24 cellular contexts compared by ENCODE assay signal in genomic region chr2:135667045-135667444, GRCh38.
DNase-seq lines count a peak whose midpoint lies in the region; ATAC-seq, FAIRE-seq and TF ChIP-seq lines count a peak whose summit lies in the region.
"Had no signal": no experiment of that assay in that cellular context is flagged by ENCODE, and none has a peak within 500 bp of the region (broad histone marks: within the 10 kb centered on the region; RNA-seq: fewer than 3 reads in every experiment).

No MANE protein-coding gene starts in this region.

- H3K36me3 Mint-ChIP-seq in CD4-positive, alpha-beta memory T cell: peaks cover 39 to 42% of the 10 kb centered on the region in 2 donors

- no peaks in the 10 kb centered on the region for H3K79me2 ChIP-seq in Loucy (ENCODE audit: insufficient read depth, low read length)
- no peaks in the 10 kb centered on the region for H3K79me2 ChIP-seq in HepG2 (ENCODE audit: insufficient read depth, low read length)

- POLR2A ChIA-PET in A549 (lab: Yijun Ruan, JAX) (no interaction called here), HepG2 (lab: Yijun Ruan, JAX) (no interaction called here)
- POLR2A ChIA-PET in CD4-positive, alpha-beta memory T cell (lab: Charles Lee; ENCODE audit: partially characterized antibody): no interaction called here

- H3K4me1 Mint-ChIP-seq in CD4-positive, alpha-beta memory T cell: peaks cover 4 to 8% (median 7%) of the 10 kb centered on the region in 4 donors

- no peaks in the 10 kb centered on the region for H3K9me3 Mint-ChIP-seq in CD4-positive, alpha-beta memory T cell
- H3K9me3 Mint-ChIP-seq: activated CD8-positive, alpha-beta T cell treated with anti-CD3 and anti-CD28 coated beads for 36 hours; CD8-positive, alpha-beta memory T cell; dendritic cell treated with granulocyte-macrophage colony-stimulating factor and Interleukin-4, amounts not matched to agents 40 ng/mL and 50 ng/mL, for 4 days; neural crest cell; type B pancreatic cell had no signal

- no peaks in the 10 kb centered on the region for H3K27me3 Mint-ChIP-seq in CD4-positive, alpha-beta memory T cell
- H3K27me3 Mint-ChIP-seq: activated CD8-positive, alpha-beta T cell treated with anti-CD3 and anti-CD28 coated beads for 36 hours; CD8-positive, alpha-beta memory T cell; dendritic cell treated with granulocyte-macrophage colony-stimulating factor and Interleukin-4, amounts not matched to agents 40 ng/mL and 50 ng/mL, for 4 days; type B pancreatic cell had no signal

- no peak for TF ChIP-seq CTCF in A549 (IDR thresholded peaks at IDR 0.05)
- no peak for TF ChIP-seq CTCF in Loucy (conservative IDR thresholded peaks at IDR 0.05; ENCODE audit: low read length)
- TF ChIP-seq CTCF in HepG2 (CRISPR knock-in tag; IDR thresholded peaks at IDR 0.05): no peak
- no peak for TF ChIP-seq CTCF in foreskin keratinocyte (conservative IDR thresholded peaks at IDR 0.05)
- TF ChIP-seq CTCF in sigmoid colon (IDR thresholded peaks at IDR 0.05): no peak

- no peak overlapping the region for H3K4me2 ChIP-seq in A549
- peak overlapping the region; percentile 62 for H3K4me2 ChIP-seq in Loucy (ENCODE audit: low read depth, low read length, poor library complexity, severe bottlenecking)
- no peak overlapping the region for H3K4me2 ChIP-seq in HepG2 (ENCODE audit: low read depth, low read length)

- CTCF ChIA-PET in A549 (lab: Yijun Ruan, JAX) (no interaction called here), HepG2 (lab: Yijun Ruan, JAX; ENCODE audit: low intra/inter-chr PET ratio, low total read pairs) (no interaction called here)
- CTCF ChIA-PET in CD4-positive, alpha-beta memory T cell (lab: Charles Lee; ENCODE audit: partially characterized antibody): no interaction called here

- no peak for DNase-seq in A549 (ENCODE audit: low read depth in 1 of 2, low spot score in 1 of 2)
- DNase-seq in dermis blood vessel endothelial cell: peak; percentile 65
- DNase-seq in HepG2 (ENCODE audit: low spot score): no peak
- DNase-seq in foreskin keratinocyte: no peak
- no peak for DNase-seq in sigmoid colon
- no peak for DNase-seq in CD4-positive, alpha-beta memory T cell
- DNase-seq: activated CD8-positive, alpha-beta T cell treated with anti-CD3 and anti-CD28 coated beads for 36 hours; activated naive CD4-positive, alpha-beta T cell treated with anti-CD3 and anti-CD28 coated beads, Interleukin-2, amount 50 U/mL, for 16 hours; activated T-cell treated with anti-CD3 and anti-CD28 coated beads, Interleukin-2, amount 50 U/mL, for 48 hours; body of pancreas; CD8-positive, alpha-beta memory T cell; DMS79; glutamatergic neuron; GOT3; NCI-H2029 treated with DMSO at 0.1 percent for 48 hours; retina; stimulated activated naive CD8-positive, alpha-beta T cell treated with anti-CD3 and anti-CD28 coated beads, Interleukin-15, Interleukin-2, amounts not matched to agents 100 U/mL and 50 U/mL, for 24 hours had no signal

- BruUV-seq in HepG2 (replicated peaks; lab: Mats Ljungman, UMichigan): no TSS peak

- TF ChIP-seq EP300 in A549 (IDR thresholded peaks at IDR 0.05) (no peak), HepG2 (IDR thresholded peaks at IDR 0.05; ENCODE audit: low read depth in 2 of 2, low read length in 2 of 2) (no peak), HepG2 (CRISPR knock-in tag; IDR thresholded peaks at IDR 0.05; ENCODE audit: borderline replicate concordance) (no peak), sigmoid colon (IDR thresholded peaks at IDR 0.05) (no peak)

- intact Hi-C loops in HepG2 (cut with micrococcal nuclease; ENCODE audit: unreplicated experiment) (no loop called here), sigmoid colon (cut with DNase I) (no loop called here)
- intact Hi-C loops in CD4-positive, alpha-beta memory T cell (cut with micrococcal nuclease): no loop called here

- no peak overlapping the region for H2AFZ ChIP-seq in Loucy (ENCODE audit: low read length)
- no peak overlapping the region for H2AFZ ChIP-seq in HepG2 (ENCODE audit: low read length)

- ATAC-seq in A549: no peak
- ATAC-seq in HepG2: no peak
- ATAC-seq in foreskin keratinocyte: no peak
- ATAC-seq in GM19035 (IDR thresholded peaks at IDR 0.05; ENCODE audit: unreplicated experiment): no peak
- ATAC-seq: activated CD8-positive, alpha-beta T cell treated with anti-CD3 and anti-CD28 coated beads for 36 hours; body of pancreas; stimulated activated naive CD8-positive, alpha-beta T cell treated with anti-CD3 and anti-CD28 coated beads, Interleukin-15, Interleukin-2, amounts not matched to agents 100 U/mL and 50 U/mL, for 24 hours had no signal

- no peak overlapping the region for H3K27ac ChIP-seq in A549
- no peak overlapping the region for H3K27ac ChIP-seq in HepG2 (ENCODE audit: extremely low read length, insufficient read depth, low read length)
- H3K27ac ChIP-seq in foreskin keratinocyte: no peak overlapping the region
- H3K27ac ChIP-seq in sigmoid colon: no peak overlapping the region
- H3K27ac ChIP-seq in CD4-positive, alpha-beta memory T cell (ENCODE audit: low read depth, low read length): no peak overlapping the region
- H3K27ac ChIP-seq: body of pancreas, epithelial cell of prostate had no signal

- H3K4me3 Mint-ChIP-seq in CD4-positive, alpha-beta memory T cell: no peak overlapping the region
- H3K4me3 Mint-ChIP-seq: activated CD8-positive, alpha-beta T cell treated with anti-CD3 and anti-CD28 coated beads for 36 hours; CD8-positive, alpha-beta memory T cell; dendritic cell treated with granulocyte-macrophage colony-stimulating factor and Interleukin-4, amounts not matched to agents 40 ng/mL and 50 ng/mL, for 4 days; neural crest cell; type B pancreatic cell had no signal

- H4K20me1 ChIP-seq in Loucy (ENCODE audit: insufficient read depth, low read length, poor library complexity, severe bottlenecking) (peaks cover 4% of the 10 kb centered on the region), HepG2 (ENCODE audit: insufficient read depth, low read length) (no peaks in the 10 kb centered on the region)

- H3K4me1 ChIP-seq in A549 (no peaks in the 10 kb centered on the region), Loucy (ENCODE audit: insufficient read depth, low read length, poor library complexity, severe bottlenecking) (peaks cover 24% of the 10 kb centered on the region), HepG2 (ENCODE audit: insufficient read depth, low read length) (no peaks in the 10 kb centered on the region), foreskin keratinocyte (peaks cover 17% of the 10 kb centered on the region), sigmoid colon (peaks cover 0 to 6% (median 0%) of the 10 kb centered on the region in 4 donors)
- H3K4me1 ChIP-seq in CD4-positive, alpha-beta memory T cell (ENCODE audit: insufficient read depth, low read length): no peaks in the 10 kb centered on the region
- H3K4me1 ChIP-seq: body of pancreas had no signal

- H3K27me3 ChIP-seq in Loucy (ENCODE audit: insufficient read depth, low read length, poor library complexity, severe bottlenecking): no peaks in the 10 kb centered on the region
- no peaks in the 10 kb centered on the region for H3K27me3 ChIP-seq in HepG2 (ENCODE audit: control insufficient read depth in 1 of 2, insufficient read depth in 2 of 2, low read length in 2 of 2)
- no peaks in the 10 kb centered on the region for H3K27me3 ChIP-seq in foreskin keratinocyte
- no peaks in the 10 kb centered on the region for H3K27me3 ChIP-seq in sigmoid colon
- no peaks in the 10 kb centered on the region for H3K27me3 ChIP-seq in CD4-positive, alpha-beta memory T cell (ENCODE audit: insufficient read depth, low read length)
- H3K27me3 ChIP-seq: body of pancreas had no signal

- FAIRE-seq in A549 (lab: Jason Lieb, UNC) (no peak), HepG2 (lab: Jason Lieb, UNC) (no peak)
- FAIRE-seq: islet of Langerhans had no signal

- no peak overlapping the region for H3K27ac Mint-ChIP-seq in CD4-positive, alpha-beta memory T cell
- H3K27ac Mint-ChIP-seq: activated CD8-positive, alpha-beta T cell treated with anti-CD3 and anti-CD28 coated beads for 36 hours; dendritic cell treated with granulocyte-macrophage colony-stimulating factor and Interleukin-4, amounts not matched to agents 40 ng/mL and 50 ng/mL, for 4 days; type B pancreatic cell had no signal

- H3K36me3 ChIP-seq in Loucy (ENCODE audit: insufficient read depth, low read length): peaks cover 36% of the 10 kb centered on the region; the same call in 1 of the 2 replicates
- H3K36me3 ChIP-seq in HepG2 (replicated peaks in 1 of 2; ENCODE audit: control insufficient read depth in 1 of 2, insufficient read depth in 2 of 2, low read length in 2 of 2): peaks cover 0 to 15% of the 10 kb centered on the region in 2 experiments; a peak in 4 of 5 replicates
- H3K36me3 ChIP-seq in sigmoid colon: peaks cover 0 to 16% (median 0%) of the 10 kb centered on the region in 4 donors
- H3K36me3 ChIP-seq in CD4-positive, alpha-beta memory T cell (ENCODE audit: insufficient read depth, low read length): no peaks in the 10 kb centered on the region

- TF ChIP-seq RAD21 in A549 (conservative IDR thresholded peaks at IDR 0.05 in 1 of 2, IDR thresholded peaks at IDR 0.05 in 1 of 2): no peak
- TF ChIP-seq RAD21 in HepG2 (CRISPR knock-in tag; IDR thresholded peaks at IDR 0.05): no peak

- in situ Hi-C loops in HepG2 (cut with HindIII; ENCODE audit: extremely low pct_ligation_motif_present, low pct_unique_long_range_greater_than_20kb): no loop called here

- no peaks in the 10 kb centered on the region for H3F3A ChIP-seq in Loucy (ENCODE audit: low read depth)

- H3K4me3 ChIP-seq in A549 (no peak overlapping the region), Loucy (ENCODE audit: low read length, poor library complexity, severe bottlenecking) (peak overlapping the region; percentile 25), HepG2 (replicated peaks in 1 of 3; ENCODE audit: insufficient read depth in 1 of 3, low read depth in 2 of 3, low read length in 3 of 3) (no peak overlapping the region), sigmoid colon (no peak overlapping the region)
- no peak overlapping the region for H3K4me3 ChIP-seq in CD4-positive, alpha-beta memory T cell (ENCODE audit: low read length in 2 of 2)
- H3K4me3 ChIP-seq: body of pancreas had no signal

- TF ChIP-seq POLR2A in A549 (IDR thresholded peaks at IDR 0.05; ENCODE audit: low read length) (no peak), HepG2 (IDR thresholded peaks at IDR 0.05; ENCODE audit: insufficient read depth in 1 of 2, low read depth in 2 of 2, low read length in 2 of 2) (no peak), sigmoid colon (IDR thresholded peaks at IDR 0.05) (no peak)

- H3K9me2 ChIP-seq in Loucy (replicated peaks; ENCODE audit: low read depth, low read length): no peaks in the 10 kb centered on the region

- H3K9me3 ChIP-seq in A549 (no peaks in the 10 kb centered on the region), Loucy (ENCODE audit: insufficient read depth, low read depth, low read length) (no peaks in the 10 kb centered on the region), HepG2 (ENCODE audit: low read length) (no peaks in the 10 kb centered on the region), sigmoid colon (no peaks in the 10 kb centered on the region)
- no peaks in the 10 kb centered on the region for H3K9me3 ChIP-seq in CD4-positive, alpha-beta memory T cell (ENCODE audit: control insufficient read depth in 1 of 2, low read length in 2 of 2)
- H3K9me3 ChIP-seq: body of pancreas had no signal

- H3K9ac ChIP-seq in Loucy (ENCODE audit: low read depth, low read length, poor library complexity, severe bottlenecking) (peak overlapping the region; percentile 24), HepG2 (ENCODE audit: insufficient read depth, low read depth, low read length) (no peak overlapping the region)

TF ChIP-seq in A549, 52 proteins besides CTCF, POLR2A, EP300 and RAD21 (continues in another document):
- no peak for TF ChIP-seq CEBPB (IDR thresholded peaks at IDR 0.05)

Comparison
In these comparisons a context has a peak if more than half of its experiments do, and no peak if none do; other contexts are left out.
1. Of the 38 proteins assayed by ChIP-seq in both HepG2 and A549: peak only in HepG2: none; only in A549: none; in both: MAFK; in neither: 37.